In the genomic region with DNA sequence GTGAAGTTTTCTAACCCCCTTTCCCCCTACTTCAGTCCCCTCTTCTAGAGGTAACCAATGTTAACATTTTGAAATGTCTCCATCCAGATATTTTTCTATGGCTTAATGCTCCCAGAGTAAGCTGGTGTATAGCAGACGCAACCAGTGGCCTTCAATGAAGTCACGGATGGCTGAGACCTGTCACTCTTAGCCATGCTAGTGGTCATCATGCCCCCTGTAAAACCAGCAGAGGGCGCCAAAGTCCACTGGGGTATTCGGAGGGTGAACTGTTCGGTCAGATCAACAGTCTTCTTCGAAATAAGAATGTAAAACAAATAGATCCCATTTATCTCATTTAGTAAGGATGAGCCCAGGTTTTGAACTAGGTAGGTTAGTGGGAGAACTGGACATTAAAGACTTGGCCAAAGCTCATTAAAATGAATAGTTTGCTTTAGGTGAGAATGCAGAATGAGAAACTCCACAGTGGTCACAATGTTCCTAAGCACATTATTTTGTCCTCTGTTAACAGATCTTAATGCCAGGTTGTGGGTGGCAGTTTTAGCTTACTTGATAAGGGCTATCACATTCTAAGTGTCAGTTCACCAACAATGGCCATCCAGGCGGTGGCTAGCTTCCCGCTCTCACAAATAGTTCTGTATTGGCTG, we compare ENCODE assay signal across 1 cellular context.
TF ChIP-seq lines count a peak whose summit lies in the region.

No MANE protein-coding gene starts in this region.

TF ChIP-seq in Ishikawa, 13 proteins besides CTCF, POLR2A, EP300 and RAD21 (continued from another document):
- TF ChIP-seq, protein P1, sequence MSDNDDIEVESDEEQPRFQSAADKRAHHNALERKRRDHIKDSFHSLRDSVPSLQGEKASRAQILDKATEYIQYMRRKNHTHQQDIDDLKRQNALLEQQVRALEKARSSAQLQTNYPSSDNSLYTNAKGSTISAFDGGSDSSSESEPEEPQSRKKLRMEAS (IDR thresholded peaks at IDR 0.05) = no peak
- TF ChIP-seq ZBTB7A (IDR thresholded peaks at IDR 0.05; ENCODE audit: low read depth) (no peak), CEBPB (IDR thresholded peaks at IDR 0.05) (no peak), FOXM1 (IDR thresholded peaks at IDR 0.05; ENCODE audit: borderline replicate concordance, low read depth) (no peak), NFIC (IDR thresholded peaks at IDR 0.05) (no peak), YY1 (IDR thresholded peaks at IDR 0.05; ENCODE audit: low read depth) (no peak), TEAD4 (IDR thresholded peaks at IDR 0.05) (no peak), TCF12 (IDR thresholded peaks at IDR 0.05; ENCODE audit: low read depth) (no peak), TAF1 (IDR thresholded peaks at IDR 0.05; ENCODE audit: low read depth) (no peak), CREB1 (IDR thresholded peaks at IDR 0.05; ENCODE audit: low read depth) (no peak)
- TF ChIP-seq, protein P2, sequence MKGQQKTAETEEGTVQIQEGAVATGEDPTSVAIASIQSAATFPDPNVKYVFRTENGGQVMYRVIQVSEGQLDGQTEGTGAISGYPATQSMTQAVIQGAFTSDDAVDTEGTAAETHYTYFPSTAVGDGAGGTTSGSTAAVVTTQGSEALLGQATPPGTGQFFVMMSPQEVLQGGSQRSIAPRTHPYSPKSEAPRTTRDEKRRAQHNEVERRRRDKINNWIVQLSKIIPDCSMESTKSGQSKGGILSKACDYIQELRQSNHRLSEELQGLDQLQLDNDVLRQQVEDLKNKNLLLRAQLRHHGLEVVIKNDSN (IDR thresholded peaks at IDR 0.05) = no peak
